13 cellular contexts compared by ENCODE assay signal in genomic region chr21:10477794-10478193, GRCh38. TPM values are rescaled to one million over a fixed set of nuclear protein-coding genes. Genes with fewer than 3 reads are reported as not detected.
DNase-seq lines count a peak whose midpoint lies in the region; ATAC-seq, FAIRE-seq and TF ChIP-seq lines count a peak whose summit lies in the region.
"Not testable (repeated sequence)": the region's sequence is repeated elsewhere in the genome, so short reads cannot be mapped to it uniquely, and the experiment has no call there.
"Had no signal": no experiment of that assay in that cellular context is flagged by ENCODE, and none has a peak within 500 bp of the region (broad histone marks: within the 10 kb centered on the region; RNA-seq: fewer than 3 reads in every experiment).

No MANE protein-coding gene starts in this region.

- TF ChIP-seq POLR2A in gastroesophageal sphincter (IDR thresholded peaks at IDR 0.05); spleen (IDR thresholded peaks at IDR 0.05): not testable (repeated sequence)

- peaks cover 43% of the 10 kb centered on the region for H3K9me3 Mint-ChIP-seq in osteocyte (ENCODE audit: unreplicated experiment)

- H3K4me1 Mint-ChIP-seq in osteocyte (ENCODE audit: unreplicated experiment) = not testable (repeated sequence)

- intact Hi-C loops in kidney (cut with DNase I); spleen (cut with DNase I; ENCODE audit: low total_unique reads); upper lobe of right lung (cut with DNase I): not testable (repeated sequence)

- H3K9ac ChIP-seq in kidney (ENCODE audit: low read length in 2 of 2) = not testable (repeated sequence)

- not testable (repeated sequence) for H3K36me3 Mint-ChIP-seq in osteocyte (ENCODE audit: unreplicated experiment)

- not testable (repeated sequence) for H3K27me3 Mint-ChIP-seq in osteocyte (ENCODE audit: unreplicated experiment)

- H3K27ac ChIP-seq in AG04450 (ENCODE audit: low read depth, low read length) = peak overlapping the region; percentile 21
- H3K27ac ChIP-seq in gastroesophageal sphincter; kidney (ENCODE audit: low read depth in 2 of 2, low read length in 2 of 2); spleen; upper lobe of right lung: not testable (repeated sequence)

- not testable (repeated sequence) for H3K36me3 ChIP-seq in gastroesophageal sphincter; kidney (ENCODE audit: control insufficient read depth in 1 of 2, insufficient read depth in 2 of 2, low read length in 2 of 2); spleen; upper lobe of right lung

- CTCF ChIA-PET in AG04450 (lab: Charles Lee) = not testable (repeated sequence)

- H3K27me3 ChIP-seq in AG04450 (ENCODE audit: control insufficient read depth, insufficient read depth, low read length); gastroesophageal sphincter; spleen (replicated peaks in 1 of 7); upper lobe of right lung: not testable (repeated sequence)

- POLR2A ChIA-PET in AG04450 (lab: Yijun Ruan, JAX) = not testable (repeated sequence)

- ATAC-seq in gastroesophageal sphincter (peak; percentile 27), upper lobe of right lung (peak; percentile 40)

- H3K27ac Mint-ChIP-seq in osteocyte (ENCODE audit: unreplicated experiment) = not testable (repeated sequence)

- 52 to 57% methylated on average over 7 of the region's 7 CpGs for WGBS in gastroesophageal sphincter (ENCODE audit: low coverage in 1 of 2), 2 donors
- 50 to 68% (median 58%) methylated on average over 7 of the region's 7 CpGs for WGBS in spleen, 5 donors

- not testable (repeated sequence) for TF ChIP-seq EP300 in gastroesophageal sphincter (IDR thresholded peaks at IDR 0.05)

- H3K4me3 ChIP-seq in AG04450 (ENCODE audit: low read depth, low read length); gastroesophageal sphincter; kidney (ENCODE audit: low read length in 2 of 2); spleen; upper lobe of right lung: not testable (repeated sequence)

- not testable (repeated sequence) for H3K4me3 Mint-ChIP-seq in osteocyte (ENCODE audit: unreplicated experiment)

- H3K9me3 ChIP-seq in AG04450 (ENCODE audit: control insufficient read depth, insufficient read depth, low read length); gastroesophageal sphincter; kidney (ENCODE audit: control insufficient read depth in 1 of 2, low read length in 2 of 2); upper lobe of right lung: not testable (repeated sequence)
- peaks cover 0 to 52% (median 27%) of the 10 kb centered on the region in 8 donors for H3K9me3 ChIP-seq in spleen

- not testable (repeated sequence) for DNase-seq in AG04450 (ENCODE audit: low read depth, low spot score)
- DNase-seq in kidney (peak; percentile 60), osteocyte (ENCODE audit: extremely low spot score, unreplicated experiment) (peak; percentile 83), spleen (peak; percentile 71), upper lobe of right lung (peak; percentile 70)

- TF ChIP-seq CTCF in AG04450 (IDR thresholded peaks at IDR 0.05; ENCODE audit: low read depth, low read length); gastroesophageal sphincter (IDR thresholded peaks at IDR 0.05); kidney (IDR thresholded peaks at IDR 0.05; ENCODE audit: borderline replicate concordance, extremely low read depth, insufficient read depth); osteocyte (IDR thresholded peaks at IDR 0.05); spleen (IDR thresholded peaks at IDR 0.05 in 8 of 11, conservative IDR thresholded peaks at IDR 0.05 in 3 of 11); upper lobe of right lung (IDR thresholded peaks at IDR 0.05): not testable (repeated sequence)

- FAIRE-seq in kidney (lab: Jason Lieb, UNC) = not testable (repeated sequence)

- not testable (repeated sequence) for H3K4me1 ChIP-seq in gastroesophageal sphincter; kidney (ENCODE audit: control insufficient read depth in 1 of 2, insufficient read depth in 1 of 2, low read depth in 1 of 2, low read length in 2 of 2); spleen; upper lobe of right lung

RNA-seq across cellular contexts. Expression of gene TPTE, which starts 43.6 kb away (rescaled TPM):
- not detected in 2 replicates for polyA plus RNA-seq in AG04450 (2011; rRNA removed)
- not detected in 2 replicates for polyA minus RNA-seq in AG04450 (2011; rRNA and poly(A)+ RNA removed)
- total RNA-seq in gastroesophageal sphincter = not detected
- total RNA-seq in kidney = not detected
- not detected for polyA plus RNA-seq in kidney (ENCODE audit: insufficient read depth, low read depth, low replicate concordance)
- total RNA-seq in osteocyte = not detected in 2 replicates
- not detected for total RNA-seq in spleen
- not detected for polyA plus RNA-seq in spleen
- not detected for total RNA-seq in upper lobe of right lung
- total RNA-seq: CD4-positive, alpha-beta T cell; CD8-positive, alpha-beta memory T cell; GM12878; GM23248; H1; H7 had no signal
- polyA plus RNA-seq: CD14-positive monocyte; CD8-positive, alpha-beta memory T cell; GM23248; H1 had no signal
